In genomic region chr2:236746833-236747232, GRCh38 we compare ENCODE assay signal across 20 cellular contexts.
DNase-seq lines count a peak whose midpoint lies in the region; TF ChIP-seq lines count a peak whose summit lies in the region.
"Had no signal": no experiment of that assay in that cellular context is flagged by ENCODE, and none has a peak within 500 bp of the region (broad histone marks: within the 10 kb centered on the region; RNA-seq: fewer than 3 reads in every experiment).

No MANE protein-coding gene starts in this region.

- H3K4me3 ChIP-seq in BLaER1, result no peak overlapping the region
- H3K4me3 ChIP-seq in esophagus squamous epithelium, result no peak overlapping the region
- H3K4me3 ChIP-seq: Peyer's patch had no signal

- intact Hi-C loops in esophagus squamous epithelium (cut with DNase I), result no loop called here

- DNase-seq in RWPE1 (ENCODE audit: low spot score), result no peak
- DNase-seq in esophagus squamous epithelium (lab: John Stamatoyannopoulos, UW), result no peak
- no peak for DNase-seq in nephron progenitor cell
- DNase-seq in GM10266 (ENCODE audit: extremely low spot score), result no peak
- DNase-seq in OCI-M2 (lab: John Stamatoyannopoulos, UW; ENCODE audit: unreplicated experiment), result no peak
- DNase-seq in mesenteric fat pad (ENCODE audit: low spot score), result no peak
- DNase-seq in SW480 (ENCODE audit: low spot score), result no peak
- DNase-seq: CD4-positive, alpha-beta memory T cell; DND-41; IMR-90; NCI-H1105; NCI-H146; NCI-H2029; NCI-H2227 treated with DMSO at 0.1 percent for 48 hours; NCI-H510A; NCI-H774; NK-92 treated with Interleukin-12 subunit alpha and Interleukin-12 subunit beta, amount 100 ng/mL, for 24 hours; Peyer's patch had no signal

- no peaks in the 10 kb centered on the region for H4K20me1 ChIP-seq in BLaER1

- no peak for TF ChIP-seq POLR2A in esophagus squamous epithelium (IDR thresholded peaks at IDR 0.05)

- peak overlapping the region; percentile 14 for H3K4me3 Mint-ChIP-seq in nephron progenitor cell
- H3K4me3 Mint-ChIP-seq: CD4-positive, alpha-beta memory T cell had no signal

- H3K27ac Mint-ChIP-seq in nephron progenitor cell, result no peak overlapping the region
- H3K27ac Mint-ChIP-seq: CD4-positive, alpha-beta memory T cell had no signal

- POLR2A ChIA-PET in RWPE1 (lab: Yijun Ruan, JAX; ENCODE audit: low non-redundant PET), result no interaction called here

- H3K9ac ChIP-seq in BLaER1, result no peak overlapping the region
- H3K9ac ChIP-seq: KMS-11 had no signal

- CTCF ChIA-PET in RWPE1 (lab: Yijun Ruan, JAX), result interaction anchor here (1.2 kb wide), 1 partner anchor 234 kb away, joined by 3 read pairs; no protein-coding TSS in a partner anchor

- peak overlapping the region; percentile 78; the same call in 1 of the 2 replicates for H3K27ac ChIP-seq in BLaER1
- H3K27ac ChIP-seq in RWPE1, result peak overlapping the region; percentile 29
- H3K27ac ChIP-seq in esophagus squamous epithelium, result peak overlapping the region in 3 of 4 donors; percentile 66 to 77 (median 72)
- H3K27ac ChIP-seq: KMS-11, Peyer's patch had no signal

- peaks cover 91% of the 10 kb centered on the region for H3K4me1 ChIP-seq in BLaER1
- peaks cover 18 to 58% (median 25%) of the 10 kb centered on the region in 3 donors for H3K4me1 ChIP-seq in esophagus squamous epithelium
- H3K4me1 ChIP-seq: Peyer's patch had no signal

- TF ChIP-seq CTCF in RWPE1 (conservative IDR thresholded peaks at IDR 0.05; ENCODE audit: low read depth), result no peak
- TF ChIP-seq CTCF in esophagus squamous epithelium (IDR thresholded peaks at IDR 0.05), result no peak
- TF ChIP-seq CTCF in nephron progenitor cell (IDR thresholded peaks at IDR 0.05), result no peak
- TF ChIP-seq CTCF in GM10266 (IDR thresholded peaks at IDR 0.05; ENCODE audit: control insufficient read depth, insufficient read depth, low read depth, missing control alignments), result no peak

- H3K27me3 Mint-ChIP-seq in nephron progenitor cell (ENCODE audit: low read depth, poor library complexity), result peaks cover 26% of the 10 kb centered on the region

- H3K9me3 Mint-ChIP-seq in nephron progenitor cell, result no peaks in the 10 kb centered on the region
- H3K9me3 Mint-ChIP-seq: CD4-positive, alpha-beta memory T cell had no signal

- peak overlapping the region; percentile 92 for H3K4me2 ChIP-seq in BLaER1
- H3K4me2 ChIP-seq: KMS-11 had no signal

- H3K36me3 Mint-ChIP-seq in nephron progenitor cell (ENCODE audit: low read depth), result no peaks in the 10 kb centered on the region
- H3K36me3 Mint-ChIP-seq: CD4-positive, alpha-beta memory T cell had no signal

- H3K36me3 ChIP-seq in BLaER1 (no peaks in the 10 kb centered on the region), esophagus squamous epithelium (no peaks in the 10 kb centered on the region)
- H3K36me3 ChIP-seq: Peyer's patch had no signal

- H3K9me3 ChIP-seq in BLaER1 (no peaks in the 10 kb centered on the region), esophagus squamous epithelium (no peaks in the 10 kb centered on the region)
- H3K9me3 ChIP-seq: Peyer's patch had no signal

- WGBS in esophagus squamous epithelium, 2 donors, result 86 to 95% methylated on average over 4 to 10 of the region's 11 CpGs

- H3K27me3 ChIP-seq in BLaER1, result no peaks in the 10 kb centered on the region
- no peaks in the 10 kb centered on the region for H3K27me3 ChIP-seq in esophagus squamous epithelium
- H3K27me3 ChIP-seq: Peyer's patch had no signal

- H3K4me1 Mint-ChIP-seq in nephron progenitor cell, result peaks cover 68% of the 10 kb centered on the region
- H3K4me1 Mint-ChIP-seq: CD4-positive, alpha-beta memory T cell had no signal
